1 cellular context compared by ENCODE assay signal in genomic region chr6:142902636-142903053, GRCh38.
TF ChIP-seq lines count a peak whose summit lies in the region.

No MANE protein-coding gene starts in this region.

TF ChIP-seq in GM12878, 131 proteins besides CTCF, POLR2A, EP300 and RAD21 (continued from another document and continues in another):
- TF ChIP-seq TARDBP (IDR thresholded peaks at IDR 0.05; ENCODE audit: borderline replicate concordance) (no peak), SMC3 (IDR thresholded peaks at IDR 0.05; ENCODE audit: borderline replicate concordance, low read length) (peak; percentile 34; the same call in 1 of the 2 replicates), MEF2A (IDR thresholded peaks at IDR 0.05; ENCODE audit: insufficient read depth, low read depth, low read length) (peak; percentile 52; the same call in 1 of the 2 replicates), MYC (IDR thresholded peaks at IDR 0.05; ENCODE audit: insufficient read depth, insufficient read length, insufficient replicate concordance, low read length, severe bottlenecking) (no peak), MLLT1 (IDR thresholded peaks at IDR 0.05) (peak; percentile 84), HDGF (IDR thresholded peaks at IDR 0.05) (no peak), CREM (IDR thresholded peaks at IDR 0.05; ENCODE audit: low read depth) (peak; percentile 64; the same call in 1 of the 2 replicates), HCFC1 (IDR thresholded peaks at IDR 0.05; ENCODE audit: low read length) (no peak), ETV6 (conservative IDR thresholded peaks at IDR 0.05 in 1 of 2, IDR thresholded peaks at IDR 0.05 in 1 of 2; ENCODE audit: borderline replicate concordance in 1 of 2, low read depth in 1 of 2) (peak in 1 of 2 experiments; percentile 62; a peak in 1 of 4 replicates), NRF1 (conservative IDR thresholded peaks at IDR 0.05; ENCODE audit: low read depth, low read length) (no peak), FOS (IDR thresholded peaks at IDR 0.05; ENCODE audit: borderline replicate concordance, extremely low read depth, insufficient read length) (no peak), RELA (IDR thresholded peaks at IDR 0.05; ENCODE audit: borderline replicate concordance, partially characterized antibody) (peak; percentile 48), ZNF24 (IDR thresholded peaks at IDR 0.05) (no peak), CBFB (IDR thresholded peaks at IDR 0.05; ENCODE audit: low read depth) (peak; percentile 95), ZBTB40 (IDR thresholded peaks at IDR 0.05; ENCODE audit: borderline replicate concordance) (no peak), MTA2 (IDR thresholded peaks at IDR 0.05; ENCODE audit: low read depth) (peak; percentile 61; the same call in 1 of the 2 replicates), CREB1 (IDR thresholded peaks at IDR 0.05; ENCODE audit: low read depth) (peak; percentile 64; the same call in 1 of the 2 replicates), CBX5 (IDR thresholded peaks at IDR 0.05; ENCODE audit: low read depth) (0 out of 2 replicates have a peak, but pooled peaks have one; percentile 56), KDM1A (IDR thresholded peaks at IDR 0.05; ENCODE audit: borderline replicate concordance) (no peak), LARP7 (IDR thresholded peaks at IDR 0.05) (no peak), SMAD5 (IDR thresholded peaks at IDR 0.05; ENCODE audit: low read depth) (no peak), POU2F2 (IDR thresholded peaks at IDR 0.05; ENCODE audit: borderline replicate concordance, low read depth, low read length) (peak; percentile 17; the same call in 1 of the 3 replicates), CEBPB (IDR thresholded peaks at IDR 0.05; ENCODE audit: borderline replicate concordance in 1 of 2, low read depth in 2 of 2, low read length in 2 of 2) (no peak), IRF4 (IDR thresholded peaks at IDR 0.05; ENCODE audit: low read depth, low read length) (no peak), ZBED1 (IDR thresholded peaks at IDR 0.05; ENCODE audit: borderline replicate concordance) (peak; percentile 46; the same call in 1 of the 2 replicates), CHD4 (IDR thresholded peaks at IDR 0.05) (no peak), IKZF2 (IDR thresholded peaks at IDR 0.05) (peak; percentile 61 to 70; a peak in 2 of 4 replicates), PAX5 (IDR thresholded peaks at IDR 0.05; ENCODE audit: borderline replicate concordance, low read depth, low read length) (0 out of 2 replicates have a peak, but pooled peaks have one; percentile 29), ATF7 (IDR thresholded peaks at IDR 0.05; ENCODE audit: low read depth) (peak; percentile 56; the same call in 1 of the 2 replicates), BCL11A (IDR thresholded peaks at IDR 0.05; ENCODE audit: low read depth, low read length) (peak; percentile 41; the same call in 1 of the 2 replicates), ZNF207 (IDR thresholded peaks at IDR 0.05; ENCODE audit: borderline replicate concordance) (no peak; the same call in 1 of the 2 replicates), TCF7 (IDR thresholded peaks at IDR 0.05; ENCODE audit: borderline replicate concordance) (no peak), SKIL (IDR thresholded peaks at IDR 0.05; ENCODE audit: low read depth, poor library complexity, severe bottlenecking) (no peak), GABPA (IDR thresholded peaks at IDR 0.05; ENCODE audit: low read depth) (0 out of 2 replicates have a peak, but pooled peaks have one; percentile 29), EZH2 (IDR thresholded peaks at IDR 0.05; ENCODE audit: borderline replicate concordance, control insufficient read depth, low read depth, low read length) (no peak), KLF5 (IDR thresholded peaks at IDR 0.05; ENCODE audit: partially characterized antibody) (no peak), FOXM1 (IDR thresholded peaks at IDR 0.05; ENCODE audit: low read depth, low read length) (peak; percentile 49; the same call in 1 of the 2 replicates), POLR2AphosphoS5 (IDR thresholded peaks at IDR 0.05; ENCODE audit: low read length) (peak; percentile 61; the same call in 1 of the 2 replicates), JUNB (IDR thresholded peaks at IDR 0.05) (peak; percentile 58)
- TF ChIP-seq, protein P1, sequence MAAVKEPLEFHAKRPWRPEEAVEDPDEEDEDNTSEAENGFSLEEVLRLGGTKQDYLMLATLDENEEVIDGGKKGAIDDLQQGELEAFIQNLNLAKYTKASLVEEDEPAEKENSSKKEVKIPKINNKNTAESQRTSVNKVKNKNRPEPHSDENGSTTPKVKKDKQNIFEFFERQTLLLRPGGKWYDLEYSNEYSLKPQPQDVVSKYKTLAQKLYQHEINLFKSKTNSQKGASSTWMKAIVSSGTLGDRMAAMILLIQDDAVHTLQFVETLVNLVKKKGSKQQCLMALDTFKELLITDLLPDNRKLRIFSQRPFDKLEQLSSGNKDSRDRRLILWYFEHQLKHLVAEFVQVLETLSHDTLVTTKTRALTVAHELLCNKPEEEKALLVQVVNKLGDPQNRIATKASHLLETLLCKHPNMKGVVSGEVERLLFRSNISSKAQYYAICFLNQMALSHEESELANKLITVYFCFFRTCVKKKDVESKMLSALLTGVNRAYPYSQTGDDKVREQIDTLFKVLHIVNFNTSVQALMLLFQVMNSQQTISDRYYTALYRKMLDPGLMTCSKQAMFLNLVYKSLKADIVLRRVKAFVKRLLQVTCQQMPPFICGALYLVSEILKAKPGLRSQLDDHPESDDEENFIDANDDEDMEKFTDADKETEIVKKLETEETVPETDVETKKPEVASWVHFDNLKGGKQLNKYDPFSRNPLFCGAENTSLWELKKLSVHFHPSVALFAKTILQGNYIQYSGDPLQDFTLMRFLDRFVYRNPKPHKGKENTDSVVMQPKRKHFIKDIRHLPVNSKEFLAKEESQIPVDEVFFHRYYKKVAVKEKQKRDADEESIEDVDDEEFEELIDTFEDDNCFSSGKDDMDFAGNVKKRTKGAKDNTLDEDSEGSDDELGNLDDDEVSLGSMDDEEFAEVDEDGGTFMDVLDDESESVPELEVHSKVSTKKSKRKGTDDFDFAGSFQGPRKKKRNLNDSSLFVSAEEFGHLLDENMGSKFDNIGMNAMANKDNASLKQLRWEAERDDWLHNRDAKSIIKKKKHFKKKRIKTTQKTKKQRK (IDR thresholded peaks at IDR 0.05; ENCODE audit: low read depth, low read length) = no peak
- TF ChIP-seq, protein P2, sequence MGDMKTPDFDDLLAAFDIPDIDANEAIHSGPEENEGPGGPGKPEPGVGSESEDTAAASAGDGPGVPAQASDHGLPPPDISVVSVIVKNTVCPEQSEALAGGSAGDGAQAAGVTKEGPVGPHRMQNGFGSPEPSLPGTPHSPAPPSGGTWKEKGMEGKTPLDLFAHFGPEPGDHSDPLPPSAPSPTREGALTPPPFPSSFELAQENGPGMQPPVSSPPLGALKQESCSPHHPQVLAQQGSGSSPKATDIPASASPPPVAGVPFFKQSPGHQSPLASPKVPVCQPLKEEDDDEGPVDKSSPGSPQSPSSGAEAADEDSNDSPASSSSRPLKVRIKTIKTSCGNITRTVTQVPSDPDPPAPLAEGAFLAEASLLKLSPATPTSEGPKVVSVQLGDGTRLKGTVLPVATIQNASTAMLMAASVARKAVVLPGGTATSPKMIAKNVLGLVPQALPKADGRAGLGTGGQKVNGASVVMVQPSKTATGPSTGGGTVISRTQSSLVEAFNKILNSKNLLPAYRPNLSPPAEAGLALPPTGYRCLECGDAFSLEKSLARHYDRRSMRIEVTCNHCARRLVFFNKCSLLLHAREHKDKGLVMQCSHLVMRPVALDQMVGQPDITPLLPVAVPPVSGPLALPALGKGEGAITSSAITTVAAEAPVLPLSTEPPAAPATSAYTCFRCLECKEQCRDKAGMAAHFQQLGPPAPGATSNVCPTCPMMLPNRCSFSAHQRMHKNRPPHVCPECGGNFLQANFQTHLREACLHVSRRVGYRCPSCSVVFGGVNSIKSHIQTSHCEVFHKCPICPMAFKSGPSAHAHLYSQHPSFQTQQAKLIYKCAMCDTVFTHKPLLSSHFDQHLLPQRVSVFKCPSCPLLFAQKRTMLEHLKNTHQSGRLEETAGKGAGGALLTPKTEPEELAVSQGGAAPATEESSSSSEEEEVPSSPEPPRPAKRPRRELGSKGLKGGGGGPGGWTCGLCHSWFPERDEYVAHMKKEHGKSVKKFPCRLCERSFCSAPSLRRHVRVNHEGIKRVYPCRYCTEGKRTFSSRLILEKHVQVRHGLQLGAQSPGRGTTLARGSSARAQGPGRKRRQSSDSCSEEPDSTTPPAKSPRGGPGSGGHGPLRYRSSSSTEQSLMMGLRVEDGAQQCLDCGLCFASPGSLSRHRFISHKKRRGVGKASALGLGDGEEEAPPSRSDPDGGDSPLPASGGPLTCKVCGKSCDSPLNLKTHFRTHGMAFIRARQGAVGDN (IDR thresholded peaks at IDR 0.05) = peak; percentile 36; the same call in 1 of the 2 replicates
- TF ChIP-seq, protein P3, sequence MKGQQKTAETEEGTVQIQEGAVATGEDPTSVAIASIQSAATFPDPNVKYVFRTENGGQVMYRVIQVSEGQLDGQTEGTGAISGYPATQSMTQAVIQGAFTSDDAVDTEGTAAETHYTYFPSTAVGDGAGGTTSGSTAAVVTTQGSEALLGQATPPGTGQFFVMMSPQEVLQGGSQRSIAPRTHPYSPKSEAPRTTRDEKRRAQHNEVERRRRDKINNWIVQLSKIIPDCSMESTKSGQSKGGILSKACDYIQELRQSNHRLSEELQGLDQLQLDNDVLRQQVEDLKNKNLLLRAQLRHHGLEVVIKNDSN (IDR thresholded peaks at IDR 0.05; ENCODE audit: borderline replicate concordance, extremely low read length, insufficient read depth, low read depth, low read length) = no peak
- TF ChIP-seq, protein P4, sequence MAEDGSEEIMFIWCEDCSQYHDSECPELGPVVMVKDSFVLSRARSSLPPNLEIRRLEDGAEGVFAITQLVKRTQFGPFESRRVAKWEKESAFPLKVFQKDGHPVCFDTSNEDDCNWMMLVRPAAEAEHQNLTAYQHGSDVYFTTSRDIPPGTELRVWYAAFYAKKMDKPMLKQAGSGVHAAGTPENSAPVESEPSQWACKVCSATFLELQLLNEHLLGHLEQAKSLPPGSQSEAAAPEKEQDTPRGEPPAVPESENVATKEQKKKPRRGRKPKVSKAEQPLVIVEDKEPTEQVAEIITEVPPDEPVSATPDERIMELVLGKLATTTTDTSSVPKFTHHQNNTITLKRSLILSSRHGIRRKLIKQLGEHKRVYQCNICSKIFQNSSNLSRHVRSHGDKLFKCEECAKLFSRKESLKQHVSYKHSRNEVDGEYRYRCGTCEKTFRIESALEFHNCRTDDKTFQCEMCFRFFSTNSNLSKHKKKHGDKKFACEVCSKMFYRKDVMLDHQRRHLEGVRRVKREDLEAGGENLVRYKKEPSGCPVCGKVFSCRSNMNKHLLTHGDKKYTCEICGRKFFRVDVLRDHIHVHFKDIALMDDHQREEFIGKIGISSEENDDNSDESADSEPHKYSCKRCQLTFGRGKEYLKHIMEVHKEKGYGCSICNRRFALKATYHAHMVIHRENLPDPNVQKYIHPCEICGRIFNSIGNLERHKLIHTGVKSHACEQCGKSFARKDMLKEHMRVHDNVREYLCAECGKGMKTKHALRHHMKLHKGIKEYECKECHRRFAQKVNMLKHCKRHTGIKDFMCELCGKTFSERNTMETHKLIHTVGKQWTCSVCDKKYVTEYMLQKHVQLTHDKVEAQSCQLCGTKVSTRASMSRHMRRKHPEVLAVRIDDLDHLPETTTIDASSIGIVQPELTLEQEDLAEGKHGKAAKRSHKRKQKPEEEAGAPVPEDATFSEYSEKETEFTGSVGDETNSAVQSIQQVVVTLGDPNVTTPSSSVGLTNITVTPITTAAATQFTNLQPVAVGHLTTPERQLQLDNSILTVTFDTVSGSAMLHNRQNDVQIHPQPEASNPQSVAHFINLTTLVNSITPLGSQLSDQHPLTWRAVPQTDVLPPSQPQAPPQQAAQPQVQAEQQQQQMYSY (CRISPR knock-in tag; IDR thresholded peaks at IDR 0.05) = no peak
